ENCODE assay signal across 25 cellular contexts in genomic region chr2:175244697-175245096, GRCh38.
DNase-seq lines count a peak whose midpoint lies in the region; ATAC-seq, FAIRE-seq and TF ChIP-seq lines count a peak whose summit lies in the region.
"Had no signal": no experiment of that assay in that cellular context is flagged by ENCODE, and none has a peak within 500 bp of the region (broad histone marks: within the 10 kb centered on the region; RNA-seq: fewer than 3 reads in every experiment).

No MANE protein-coding gene starts in this region.

- no peak overlapping the region for H4K5ac ChIP-seq in H1 (ENCODE audit: insufficient read length, low read depth, low read length)

- BruUV-seq in HepG2 (replicated peaks; lab: Mats Ljungman, UMichigan): no TSS peak

- H3K18ac ChIP-seq in H1 (ENCODE audit: extremely low read depth, low read length): no peak overlapping the region

- H2BK12ac ChIP-seq in H1 (ENCODE audit: low read depth, low read length): no peak overlapping the region

- H3K4me1 ChIP-seq in HepG2 (ENCODE audit: insufficient read depth, low read length) (no peaks in the 10 kb centered on the region), right lobe of liver (no peaks in the 10 kb centered on the region), Loucy (ENCODE audit: insufficient read depth, low read length, poor library complexity, severe bottlenecking) (peaks cover 22% of the 10 kb centered on the region), H1 (replicated peaks in 1 of 4; ENCODE audit: control insufficient read depth in 3 of 4, insufficient read depth in 4 of 4, low read length in 3 of 4) (no peaks in the 10 kb centered on the region)
- H3K4me1 ChIP-seq: BE2C had no signal

- H3K14ac ChIP-seq in H1 (ENCODE audit: insufficient read length): no peak overlapping the region

- H2BK5ac ChIP-seq in H1 (ENCODE audit: low read depth, low read length): no peak overlapping the region

- in situ Hi-C loops in HepG2 (cut with HindIII; ENCODE audit: extremely low pct_ligation_motif_present, low pct_unique_long_range_greater_than_20kb): no loop called here

- H3K36me3 ChIP-seq in HepG2 (replicated peaks in 1 of 2; ENCODE audit: control insufficient read depth in 1 of 2, insufficient read depth in 2 of 2, low read length in 2 of 2) (no peaks in the 10 kb centered on the region), right lobe of liver (no peaks in the 10 kb centered on the region), Loucy (ENCODE audit: insufficient read depth, low read length) (no peaks in the 10 kb centered on the region), H1 (ENCODE audit: control insufficient read depth in 2 of 4, insufficient read depth in 4 of 4, low read length in 3 of 4) (no peaks in the 10 kb centered on the region)
- H3K36me3 ChIP-seq: BE2C, BLaER1 had no signal

- no peak overlapping the region for H2AFZ ChIP-seq in HepG2 (ENCODE audit: low read length)
- H2AFZ ChIP-seq in Loucy (ENCODE audit: low read length): peak overlapping the region; percentile 29; the same call in 1 of the 2 replicates
- H2AFZ ChIP-seq in H1 (ENCODE audit: low read length): no peak overlapping the region

- no peaks in the 10 kb centered on the region for H3K9me2 ChIP-seq in Loucy (replicated peaks; ENCODE audit: low read depth, low read length)

- H3K56ac ChIP-seq in H1 (replicated peaks; ENCODE audit: insufficient read length, low read depth, low read length): no peak overlapping the region

- no peak overlapping the region for H2AK5ac ChIP-seq in H1 (ENCODE audit: low read depth, low read length)

- no peaks in the 10 kb centered on the region for H4K20me1 ChIP-seq in HepG2 (ENCODE audit: insufficient read depth, low read length)
- no peaks in the 10 kb centered on the region for H4K20me1 ChIP-seq in Loucy (ENCODE audit: insufficient read depth, low read length, poor library complexity, severe bottlenecking)
- H4K20me1 ChIP-seq in H1 (replicated peaks in 1 of 2; ENCODE audit: control insufficient read depth in 1 of 2, insufficient read depth in 2 of 2, low read length in 2 of 2): no peaks in the 10 kb centered on the region
- H4K20me1 ChIP-seq: BLaER1 had no signal

- H3K4me3 ChIP-seq in HepG2 (replicated peaks in 1 of 3; ENCODE audit: insufficient read depth in 1 of 3, low read depth in 2 of 3, low read length in 3 of 3): no peak overlapping the region
- no peak overlapping the region for H3K4me3 ChIP-seq in right lobe of liver
- no peak overlapping the region for H3K4me3 ChIP-seq in Loucy (ENCODE audit: low read length, poor library complexity, severe bottlenecking)
- no peak overlapping the region for H3K4me3 ChIP-seq in H1 (ENCODE audit: extremely low read depth in 1 of 4, insufficient read depth in 2 of 4, low read depth in 3 of 4, low read length in 4 of 4)
- H3K4me3 ChIP-seq: BLaER1, GM12878 had no signal

- H3K27me3 ChIP-seq in HepG2 (ENCODE audit: control insufficient read depth in 1 of 2, insufficient read depth in 2 of 2, low read length in 2 of 2) (no peaks in the 10 kb centered on the region; a peak in 2 of 5 replicates), right lobe of liver (no peaks in the 10 kb centered on the region), Loucy (ENCODE audit: insufficient read depth, low read length, poor library complexity, severe bottlenecking) (no peaks in the 10 kb centered on the region), H1 (replicated peaks in 1 of 4; ENCODE audit: control insufficient read depth in 3 of 4, extremely low read depth in 1 of 4, insufficient read depth in 3 of 4, low read length in 3 of 4) (no peaks in the 10 kb centered on the region)
- H3K27me3 ChIP-seq: BE2C, BLaER1 had no signal

- FAIRE-seq in HepG2 (lab: Jason Lieb, UNC) (no peak), H1 (lab: Jason Lieb, UNC) (no peak)
- FAIRE-seq: GM12878, GM12892, GM18507 had no signal

- H3K27ac ChIP-seq in HepG2 (ENCODE audit: extremely low read length, insufficient read depth, low read length) (no peak overlapping the region), right lobe of liver (no peak overlapping the region), H1 (ENCODE audit: low read depth, low read length) (no peak overlapping the region)
- H3K27ac ChIP-seq: 22Rv1, BLaER1 had no signal

- no peak for TF ChIP-seq EP300 in HepG2 (IDR thresholded peaks at IDR 0.05; ENCODE audit: low read depth in 2 of 2, low read length in 2 of 2)
- TF ChIP-seq EP300 in HepG2 (CRISPR knock-in tag; IDR thresholded peaks at IDR 0.05; ENCODE audit: borderline replicate concordance): no peak
- TF ChIP-seq EP300 in H1 (IDR thresholded peaks at IDR 0.05; ENCODE audit: borderline replicate concordance in 1 of 2, low read depth in 2 of 2, low read length in 2 of 2): no peak

- no peak overlapping the region for H2BK15ac ChIP-seq in H1 (ENCODE audit: low read length)

- DNase-seq in HepG2 (ENCODE audit: low spot score): no peak
- no peak for DNase-seq in right lobe of liver
- no peak for DNase-seq in H1 (ENCODE audit: low read depth in 1 of 2, low spot score in 2 of 2)
- DNase-seq: ACHN; BE2C; C1 segment of cervical spinal cord; CD4-positive, alpha-beta memory T cell; CD4-positive, CD25-positive, alpha-beta regulatory T cell; CD8-positive, alpha-beta memory T cell; COR-L47; DMS 273 treated with DMSO at 0.1 percent for 48 hours; DMS153; DMS53; DMS79; DND-41; EL; GDM1 had no signal

- H3K9me3 ChIP-seq in HepG2 (ENCODE audit: low read length) (no peaks in the 10 kb centered on the region), right lobe of liver (no peaks in the 10 kb centered on the region), Loucy (ENCODE audit: insufficient read depth, low read depth, low read length) (peaks cover 5% of the 10 kb centered on the region; the same call in 1 of the 2 replicates), H1 (ENCODE audit: insufficient read depth in 2 of 2, low read depth in 1 of 2, low read length in 1 of 2) (0 out of 4 replicates have a peak, but pooled peaks cover 5% of the 10 kb centered on the region in 2 experiments)
- H3K9me3 ChIP-seq: BE2C had no signal

- H3K79me2 ChIP-seq in HepG2 (ENCODE audit: insufficient read depth, low read length) (no peaks in the 10 kb centered on the region), Loucy (ENCODE audit: insufficient read depth, low read length) (no peaks in the 10 kb centered on the region), H1 (ENCODE audit: control insufficient read depth in 1 of 2, insufficient read depth in 2 of 2, low read length in 2 of 2) (no peaks in the 10 kb centered on the region)

- intact Hi-C loops in HepG2 (cut with micrococcal nuclease; ENCODE audit: unreplicated experiment): no loop called here
- intact Hi-C loops in right lobe of liver (cut with DNase I): no loop called here

- H3K4ac ChIP-seq in H1 (replicated peaks; ENCODE audit: insufficient read length, low read depth, low read length): no peak overlapping the region

- no peaks in the 10 kb centered on the region for H3K79me1 ChIP-seq in H1 (ENCODE audit: low read depth, low read length)

- H3K4me2 ChIP-seq in HepG2 (ENCODE audit: low read depth, low read length) (no peak overlapping the region), Loucy (ENCODE audit: low read depth, low read length, poor library complexity, severe bottlenecking) (no peak overlapping the region), H1 (ENCODE audit: insufficient read depth in 1 of 2, low read depth in 2 of 2, low read length in 2 of 2) (no peak overlapping the region)
- H3K4me2 ChIP-seq: BLaER1 had no signal

- no peak overlapping the region for H4K8ac ChIP-seq in H1 (ENCODE audit: extremely low read depth, insufficient read depth, low read length)

- TF ChIP-seq RAD21 in HepG2 (CRISPR knock-in tag; IDR thresholded peaks at IDR 0.05) (no peak), H1 (IDR thresholded peaks at IDR 0.05 in 1 of 2, conservative IDR thresholded peaks at IDR 0.05 in 1 of 2; ENCODE audit: low read depth in 2 of 2, low read length in 2 of 2) (no peak)

- POLR2A ChIA-PET in HepG2 (lab: Yijun Ruan, JAX) (no interaction called here), H1 (lab: Charles Lee; ENCODE audit: partially characterized antibody) (no interaction called here)

- H3K23ac ChIP-seq in H1 (ENCODE audit: insufficient read length): no peak overlapping the region

- H2BK20ac ChIP-seq in H1 (ENCODE audit: low read length): no peak overlapping the region

- H2BK120ac ChIP-seq in H1 (replicated peaks; ENCODE audit: low read depth, low read length): no peak overlapping the region

- ATAC-seq in HepG2 (no peak), right lobe of liver (no peak), GM21360 (IDR thresholded peaks at IDR 0.05; ENCODE audit: unreplicated experiment) (no peak), HG03432 (IDR thresholded peaks at IDR 0.05; ENCODE audit: unreplicated experiment) (no peak)
- ATAC-seq: GM12878 had no signal

- H3F3A ChIP-seq in Loucy (ENCODE audit: low read depth): 0 out of 2 replicates have a peak, but pooled peaks cover 3% of the 10 kb centered on the region

- no peaks in the 10 kb centered on the region for H3K23me2 ChIP-seq in H1 (ENCODE audit: low read depth, low read length)

- TF ChIP-seq CTCF in HepG2 (CRISPR knock-in tag; IDR thresholded peaks at IDR 0.05): no peak
- TF ChIP-seq CTCF in right lobe of liver (IDR thresholded peaks at IDR 0.05): no peak
- TF ChIP-seq CTCF in Loucy (conservative IDR thresholded peaks at IDR 0.05; ENCODE audit: low read length): no peak
- no peak for TF ChIP-seq CTCF in H1 (IDR thresholded peaks at IDR 0.05; ENCODE audit: control extremely low read depth in 1 of 3, insufficient read depth in 1 of 3, low read depth in 1 of 3, low read length in 3 of 3)

- no peak overlapping the region for H3K9ac ChIP-seq in HepG2 (ENCODE audit: insufficient read depth, low read depth, low read length)
- no peak overlapping the region for H3K9ac ChIP-seq in Loucy (ENCODE audit: low read depth, low read length, poor library complexity, severe bottlenecking)
- no peak overlapping the region for H3K9ac ChIP-seq in H1 (replicated peaks in 1 of 4; ENCODE audit: extremely low read depth in 1 of 4, low read depth in 3 of 4, low read length in 3 of 4)
- H3K9ac ChIP-seq: BLaER1 had no signal

- TF ChIP-seq POLR2A in HepG2 (IDR thresholded peaks at IDR 0.05; ENCODE audit: insufficient read depth in 1 of 2, low read depth in 2 of 2, low read length in 2 of 2): no peak
- TF ChIP-seq POLR2A in right lobe of liver (IDR thresholded peaks at IDR 0.05): no peak
- no peak for TF ChIP-seq POLR2A in H1 (IDR thresholded peaks at IDR 0.05; ENCODE audit: control extremely low read depth in 1 of 2, low read depth in 2 of 2, low read length in 2 of 2)

- CTCF ChIA-PET in HepG2 (lab: Yijun Ruan, JAX; ENCODE audit: low intra/inter-chr PET ratio, low total read pairs) (no interaction called here), H1 (lab: Charles Lee; ENCODE audit: partially characterized antibody) (no interaction called here)

- H4K91ac ChIP-seq in H1 (replicated peaks; ENCODE audit: insufficient read length, low read length): no peak overlapping the region

- 0% methylated on average over 1 of the region's 1 CpG for WGBS in HepG2 (ENCODE audit: low lambda C conversion rate)
- WGBS in right lobe of liver (ENCODE audit: insufficient coverage, low coverage, low lambda C conversion rate, missing lambda C conversion rate): 35% methylated on average over 1 of the region's 1 CpG
- WGBS in H1 (ENCODE audit: extremely low coverage in 1 of 2, insufficient coverage in 1 of 2, insufficient read length in 1 of 2, insufficient replicate concordance in 2 of 2, low coverage in 1 of 2, low lambda C conversion rate in 2 of 2, missing lambda C conversion rate in 1 of 2), 2 experiments: 67% methylated on average over 1 of the region's 1 CpG; no CpG with 5 or more reads in 1 of the 2 experiments

Comparison
In these comparisons a context has a peak if more than half of its experiments do, and no peak if none do; other contexts are left out.
1. Of the 41 proteins assayed by ChIP-seq in both HepG2 and H1: peak only in HepG2: none; only in H1: none; in both: MAFK; in neither: 40.